In the genomic region with DNA sequence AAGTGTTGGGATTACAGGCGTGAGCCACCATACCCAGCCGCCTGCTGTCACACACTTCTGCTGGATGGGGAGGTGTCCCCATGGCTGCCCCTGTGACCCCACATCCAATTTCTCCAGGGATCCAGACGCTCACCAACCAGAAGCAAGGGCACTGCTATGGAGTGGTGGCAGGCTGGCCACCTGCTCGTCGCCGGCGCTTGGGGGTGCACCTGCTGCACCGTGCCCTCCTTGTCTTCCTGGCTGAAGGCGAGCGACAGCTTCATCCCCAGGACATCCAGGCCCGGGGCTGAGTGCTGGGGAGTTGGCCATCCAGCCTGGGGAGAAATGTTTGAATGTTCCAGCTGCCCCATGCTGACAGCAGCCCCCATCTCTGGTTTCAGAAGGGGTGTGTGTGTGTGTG, we compare ENCODE assay signal across 1 cellular context.
TF ChIP-seq lines count a peak whose summit lies in the region.

No MANE protein-coding gene starts in this region.

TF ChIP-seq in IMR-90, 13 proteins besides CTCF, POLR2A, EP300 and RAD21:
- no peak for TF ChIP-seq CEBPB (IDR thresholded peaks at IDR 0.05; ENCODE audit: low read depth, low read length)
- no peak for TF ChIP-seq NFE2L2 (IDR thresholded peaks at IDR 0.05; ENCODE audit: low read depth, low read length)
- TF ChIP-seq MAFK (IDR thresholded peaks at IDR 0.05; ENCODE audit: low read depth, low read length) = no peak
- TF ChIP-seq CHD1 (IDR thresholded peaks at IDR 0.05; ENCODE audit: low read depth, low read length) = no peak
- no peak for TF ChIP-seq BHLHE40 (IDR thresholded peaks at IDR 0.05; ENCODE audit: low read depth, low read length)
- TF ChIP-seq, protein P1, sequence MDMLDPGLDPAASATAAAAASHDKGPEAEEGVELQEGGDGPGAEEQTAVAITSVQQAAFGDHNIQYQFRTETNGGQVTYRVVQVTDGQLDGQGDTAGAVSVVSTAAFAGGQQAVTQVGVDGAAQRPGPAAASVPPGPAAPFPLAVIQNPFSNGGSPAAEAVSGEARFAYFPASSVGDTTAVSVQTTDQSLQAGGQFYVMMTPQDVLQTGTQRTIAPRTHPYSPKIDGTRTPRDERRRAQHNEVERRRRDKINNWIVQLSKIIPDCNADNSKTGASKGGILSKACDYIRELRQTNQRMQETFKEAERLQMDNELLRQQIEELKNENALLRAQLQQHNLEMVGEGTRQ (IDR thresholded peaks at IDR 0.05; ENCODE audit: low read depth, low read length) = no peak
- no peak for TF ChIP-seq SMC3 (IDR thresholded peaks at IDR 0.05; ENCODE audit: low read depth, low read length)
- TF ChIP-seq MAZ (IDR thresholded peaks at IDR 0.05; ENCODE audit: borderline replicate concordance, low read depth, low read length) = no peak
- TF ChIP-seq MXI1 (IDR thresholded peaks at IDR 0.05; ENCODE audit: borderline replicate concordance, low read depth, low read length) = no peak
- no peak for TF ChIP-seq FOS (IDR thresholded peaks at IDR 0.05; ENCODE audit: low read depth, low read length)
- TF ChIP-seq, protein P2, sequence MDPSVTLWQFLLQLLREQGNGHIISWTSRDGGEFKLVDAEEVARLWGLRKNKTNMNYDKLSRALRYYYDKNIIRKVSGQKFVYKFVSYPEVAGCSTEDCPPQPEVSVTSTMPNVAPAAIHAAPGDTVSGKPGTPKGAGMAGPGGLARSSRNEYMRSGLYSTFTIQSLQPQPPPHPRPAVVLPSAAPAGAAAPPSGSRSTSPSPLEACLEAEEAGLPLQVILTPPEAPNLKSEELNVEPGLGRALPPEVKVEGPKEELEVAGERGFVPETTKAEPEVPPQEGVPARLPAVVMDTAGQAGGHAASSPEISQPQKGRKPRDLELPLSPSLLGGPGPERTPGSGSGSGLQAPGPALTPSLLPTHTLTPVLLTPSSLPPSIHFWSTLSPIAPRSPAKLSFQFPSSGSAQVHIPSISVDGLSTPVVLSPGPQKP (IDR thresholded peaks at IDR 0.05; ENCODE audit: borderline replicate concordance, low read depth, low read length) = no peak
- no peak for TF ChIP-seq RFX5 (IDR thresholded peaks at IDR 0.05; ENCODE audit: low read depth, low read length)
- no peak for TF ChIP-seq RCOR1 (IDR thresholded peaks at IDR 0.05; ENCODE audit: insufficient replicate concordance, low read length)
